ENCODE assay signal across 15 cellular contexts in genomic region chr16:53809088-53809951, GRCh38.
DNase-seq lines count a peak whose midpoint lies in the region; ATAC-seq, FAIRE-seq and TF ChIP-seq lines count a peak whose summit lies in the region.
"Had no signal": no experiment of that assay in that cellular context is flagged by ENCODE, and none has a peak within 500 bp of the region (broad histone marks: within the 10 kb centered on the region; RNA-seq: fewer than 3 reads in every experiment).

No MANE protein-coding gene starts in this region.

- H3K9me3 ChIP-seq in mucosa of descending colon (no peaks in the 10 kb centered on the region), prostate gland (no peaks in the 10 kb centered on the region)

- H3K36me3 ChIP-seq in bronchial epithelial cell (ENCODE audit: control insufficient read depth, insufficient read depth, low read length) (no peaks in the 10 kb centered on the region), mucosa of descending colon (ENCODE audit: low read depth) (no peaks in the 10 kb centered on the region), prostate gland (no peaks in the 10 kb centered on the region)

- H3K27me3 ChIP-seq in bronchial epithelial cell (ENCODE audit: control insufficient read depth, insufficient read depth, low read length) (no peaks in the 10 kb centered on the region), prostate gland (replicated peaks; ENCODE audit: insufficient read depth) (no peaks in the 10 kb centered on the region)

- H3K27ac ChIP-seq in prostate gland, result no peak overlapping the region
- H3K27ac ChIP-seq: KMS-11 had no signal

- ATAC-seq in mucosa of descending colon, result peak; percentile 58
- no peak for ATAC-seq in activated T-cell treated with anti-CD3 and anti-CD28 coated beads, Interleukin-2, amount 50 U/mL, for 72 hours (replicated peaks in 1 of 2)
- ATAC-seq: stimulated activated naive CD8-positive, alpha-beta T cell treated with anti-CD3 and anti-CD28 coated beads, Interleukin-15, amount 100 ng/mL, for 72 hours had no signal

- H3K4me3 ChIP-seq in LNCaP clone FGC (ENCODE audit: low read depth, low read length) (no peak overlapping the region), bronchial epithelial cell (ENCODE audit: low read depth, low read length) (no peak overlapping the region), mucosa of descending colon (no peak overlapping the region), prostate gland (no peak overlapping the region)

- DNase-seq in Ammon's horn (ENCODE audit: low spot score), result peak; percentile 18
- peak; percentile 46 for DNase-seq in LNCaP clone FGC (ENCODE audit: low read depth)
- peak; percentile 80 for DNase-seq in bronchial epithelial cell (ENCODE audit: low read depth)
- no peak for DNase-seq in mucosa of descending colon
- no peak for DNase-seq in prostate gland (ENCODE audit: low spot score)
- no peak for DNase-seq in activated T-cell treated with anti-CD3 and anti-CD28 coated beads, Interleukin-2, amount 50 U/mL, for 72 hours
- DNase-seq in NCI-H345 (lab: John Stamatoyannopoulos, UW), result no peak
- DNase-seq in occipital lobe (lab: John Stamatoyannopoulos, UW), result no peak
- DNase-seq: activated CD4-positive, alpha-beta T cell treated with anti-CD3 and anti-CD28 coated beads for 4 hours; activated T-cell treated with anti-CD3 and anti-CD28 coated beads, Interleukin-2, amount 50 U/mL, for 48 hours; CD4-positive, alpha-beta memory T cell; NCI-H2107; retina; stimulated activated naive CD8-positive, alpha-beta T cell treated with anti-CD3 and anti-CD28 coated beads, Interleukin-15, amount 100 ng/mL, for 72 hours had no signal

- H3K36me3 Mint-ChIP-seq in activated T-cell treated with anti-CD3 and anti-CD28 coated beads, Interleukin-2, amount 50 U/mL, for 72 hours (ENCODE audit: insufficient read depth in 2 of 2), result peaks cover 2 to 4% of the 10 kb centered on the region in 2 donors

- intact Hi-C loops in mucosa of descending colon (cut with DNase I, micrococcal nuclease) (no loop called here), prostate gland (cut with DNase I) (no loop called here)

- H3K4me1 Mint-ChIP-seq in activated T-cell treated with anti-CD3 and anti-CD28 coated beads, Interleukin-2, amount 50 U/mL, for 72 hours (ENCODE audit: low read depth), result peaks cover 26% of the 10 kb centered on the region

- TF ChIP-seq CTCF in LNCaP clone FGC (IDR thresholded peaks at IDR 0.05; ENCODE audit: control insufficient read depth, extremely low read depth, insufficient read depth) (no peak), bronchial epithelial cell (IDR thresholded peaks at IDR 0.05; ENCODE audit: insufficient read depth, low read length, severe bottlenecking) (no peak), mucosa of descending colon (IDR thresholded peaks at IDR 0.05) (no peak), prostate gland (IDR thresholded peaks at IDR 0.05) (no peak)

- no peak overlapping the region for H3K4me3 Mint-ChIP-seq in activated T-cell treated with anti-CD3 and anti-CD28 coated beads, Interleukin-2, amount 50 U/mL, for 72 hours
- H3K4me3 Mint-ChIP-seq: CD4-positive, alpha-beta memory T cell; stimulated activated naive CD8-positive, alpha-beta T cell treated with anti-CD3 and anti-CD28 coated beads, Interleukin-15, amount 100 ng/mL, for 72 hours had no signal

- no peaks in the 10 kb centered on the region for H3K9me3 Mint-ChIP-seq in activated T-cell treated with anti-CD3 and anti-CD28 coated beads, Interleukin-2, amount 50 U/mL, for 72 hours
- H3K9me3 Mint-ChIP-seq: CD4-positive, alpha-beta memory T cell; stimulated activated naive CD8-positive, alpha-beta T cell treated with anti-CD3 and anti-CD28 coated beads, Interleukin-15, amount 100 ng/mL, for 72 hours had no signal

- TF ChIP-seq POLR2A in prostate gland (IDR thresholded peaks at IDR 0.05), result no peak

- WGBS in prostate gland, result 49% methylated on average over 8 of the region's 8 CpGs

- H3K27ac Mint-ChIP-seq in activated T-cell treated with anti-CD3 and anti-CD28 coated beads, Interleukin-2, amount 50 U/mL, for 72 hours, result no peak overlapping the region
- H3K27ac Mint-ChIP-seq: stimulated activated naive CD8-positive, alpha-beta T cell treated with anti-CD3 and anti-CD28 coated beads, Interleukin-15, amount 100 ng/mL, for 72 hours had no signal

- H3K27me3 Mint-ChIP-seq in activated T-cell treated with anti-CD3 and anti-CD28 coated beads, Interleukin-2, amount 50 U/mL, for 72 hours (ENCODE audit: low read depth), result no peaks in the 10 kb centered on the region
- H3K27me3 Mint-ChIP-seq: CD4-positive, alpha-beta memory T cell; stimulated activated naive CD8-positive, alpha-beta T cell treated with anti-CD3 and anti-CD28 coated beads, Interleukin-15, amount 100 ng/mL, for 72 hours had no signal

- FAIRE-seq in bronchial epithelial cell (lab: Jason Lieb, UNC), result no peak

- H3K4me1 ChIP-seq in mucosa of descending colon (ENCODE audit: low read depth) (no peaks in the 10 kb centered on the region), prostate gland (replicated peaks) (no peaks in the 10 kb centered on the region)

Comparison
In these comparisons a context has a peak if more than half of its experiments do, and no peak if none do; other contexts are left out.
1. DNase-seq: peak in Ammon's horn (single experiment), LNCaP clone FGC (single experiment) and bronchial epithelial cell (single experiment); none in mucosa of descending colon (0 of 3), prostate gland (single experiment), activated T-cell treated with anti-CD3 and anti-CD28 coated beads, Interleukin-2, amount 50 U/mL, for 72 hours (0 of 2), NCI-H345 (single experiment) and occipital lobe (single experiment).